13 cellular contexts compared by ENCODE assay signal in genomic region chr21:34534522-34534921, GRCh38. TPM values are rescaled to one million over a fixed set of nuclear protein-coding genes. Genes with fewer than 3 reads are reported as not detected.
DNase-seq lines count a peak whose midpoint lies in the region; ATAC-seq and TF ChIP-seq lines count a peak whose summit lies in the region.
"Had no signal": no experiment of that assay in that cellular context is flagged by ENCODE, and none has a peak within 500 bp of the region (broad histone marks: within the 10 kb centered on the region; RNA-seq: fewer than 3 reads in every experiment).

No MANE protein-coding gene starts in this region.

- no peak overlapping the region for H2BK15ac ChIP-seq in H9 (ENCODE audit: low read depth, low read length)

- H3K36me3 ChIP-seq in SJCRH30: no peaks in the 10 kb centered on the region

- no peak overlapping the region for H3K56ac ChIP-seq in H9 (ENCODE audit: insufficient read length, low read depth, low read length)

- TF ChIP-seq CTCF in GM13976 (IDR thresholded peaks at IDR 0.05; ENCODE audit: borderline replicate concordance, control extremely low read depth, extremely low read depth, insufficient read depth, missing control alignments) (no peak), H9 (conservative IDR thresholded peaks at IDR 0.05) (no peak)

- peaks cover 32% of the 10 kb centered on the region for H3K4me1 Mint-ChIP-seq in stimulated activated memory B cell treated with anti-CD40 and anti-IgM and Interleukin-4, amounts not matched to agents 10 μg/mL and 1 μg/mL and 100 μg/mL, for 72 hours
- H3K4me1 Mint-ChIP-seq in H9: peaks cover 10 to 11% of the 10 kb centered on the region in 2 experiments
- H3K4me1 Mint-ChIP-seq: activated CD4-positive, alpha-beta T cell treated with anti-CD3 and anti-CD28 coated beads, Interleukin-2, amount 10 ng/mL, durations not matched to agents 7 days and 5 days had no signal

- H3K79me1 ChIP-seq in H9 (ENCODE audit: insufficient read depth, low read depth, low read length, poor library complexity, severe bottlenecking): no peaks in the 10 kb centered on the region

- H2BK5ac ChIP-seq in H9 (ENCODE audit: insufficient read length, low read length): no peak overlapping the region

- no peaks in the 10 kb centered on the region for H3K27me3 ChIP-seq in SJCRH30
- no peaks in the 10 kb centered on the region for H3K27me3 ChIP-seq in H9 (ENCODE audit: insufficient read depth, low read length)

- H4K5ac ChIP-seq in H9 (ENCODE audit: insufficient read length, low read depth, low read length): no peak overlapping the region

- in situ Hi-C loops in GM13976 (cut with MboI; ENCODE audit: low sequenced_read_pairs, unreplicated experiment): no loop called here

- no peak overlapping the region for H3K14ac ChIP-seq in H9 (ENCODE audit: insufficient read depth, low read length)

- H3K23me2 ChIP-seq in H9 (ENCODE audit: insufficient read length, low read depth, low read length, poor library complexity, severe bottlenecking): no peaks in the 10 kb centered on the region

- no peaks in the 10 kb centered on the region for H3K79me2 ChIP-seq in H9 (ENCODE audit: insufficient read depth, low read length)

- H3K27me3 Mint-ChIP-seq in stimulated activated memory B cell treated with anti-CD40 and anti-IgM and Interleukin-4, amounts not matched to agents 10 μg/mL and 1 μg/mL and 100 μg/mL, for 72 hours: no peaks in the 10 kb centered on the region
- H3K27me3 Mint-ChIP-seq in H9 (ENCODE audit: low read depth): peaks cover 2% of the 10 kb centered on the region; the same call in 1 of the 2 replicates
- H3K27me3 Mint-ChIP-seq: activated CD4-positive, alpha-beta T cell treated with anti-CD3 and anti-CD28 coated beads, Interleukin-2, amount 10 ng/mL, durations not matched to agents 7 days and 5 days had no signal

- H2BK120ac ChIP-seq in H9 (ENCODE audit: low read depth, low read length, poor library complexity, severe bottlenecking): no peak overlapping the region

- H3K9me3 ChIP-seq in SJCRH30 (replicated peaks) (no peaks in the 10 kb centered on the region), H9 (ENCODE audit: control insufficient read depth, low read depth, low read length) (no peaks in the 10 kb centered on the region)

- no peak overlapping the region for H3K4ac ChIP-seq in H9 (ENCODE audit: low read depth, low read length)

- no peak overlapping the region for H3K18ac ChIP-seq in H9 (ENCODE audit: insufficient read length, low read depth, low read length)

- no peak overlapping the region for H2BK12ac ChIP-seq in H9 (ENCODE audit: insufficient read length, low read depth, low read length)

- H3K23ac ChIP-seq in H9 (ENCODE audit: insufficient read length, low read depth, low read length): no peak overlapping the region

- no CpG with 5 or more reads among the region's 4 CpGs for WGBS in H9 (ENCODE audit: extremely low coverage, insufficient read length, low lambda C conversion rate)

- H2AK5ac ChIP-seq in H9 (ENCODE audit: insufficient read length, low read length): no peak overlapping the region

- no peak overlapping the region for H3K4me2 ChIP-seq in H9 (ENCODE audit: insufficient read depth, insufficient read length, low read length)

- H3K27ac Mint-ChIP-seq in stimulated activated memory B cell treated with anti-CD40 and anti-IgM and Interleukin-4, amounts not matched to agents 10 μg/mL and 1 μg/mL and 100 μg/mL, for 72 hours: peak overlapping the region; percentile 90
- H3K27ac Mint-ChIP-seq in H9: no peak overlapping the region
- H3K27ac Mint-ChIP-seq: activated CD4-positive, alpha-beta T cell treated with anti-CD3 and anti-CD28 coated beads, Interleukin-2, amount 10 ng/mL, durations not matched to agents 7 days and 5 days had no signal

- H3K27ac ChIP-seq in SJCRH30 (no peak overlapping the region), H9 (ENCODE audit: insufficient read length, low read depth, low read length) (no peak overlapping the region)

- peak; percentile 55 for DNase-seq in GM13976 (ENCODE audit: low spot score)
- peak; percentile 23 to 39 for DNase-seq in SJCRH30
- peak; percentile 72 for DNase-seq in glomerular visceral epithelial cell (ENCODE audit: extremely low spot score)
- no peak for DNase-seq in H9
- DNase-seq in NCI-H446 (lab: John Stamatoyannopoulos, UW): no peak
- DNase-seq: activated CD4-positive, alpha-beta T cell treated with anti-CD3 and anti-CD28 coated beads, Interleukin-2, amount 10 ng/mL, durations not matched to agents 7 days and 5 days; DND-41; NCI-H2171; SHP77 treated with DMSO at 0.1 percent for 48 hours; stimulated activated CD4-positive, alpha-beta T cell treated with anti-CD3 and anti-CD28 coated beads, Interleukin-12 subunit alpha, Interleukin-12 subunit beta, amount 100 ng/mL, for 4 hours; stimulated activated naive CD4-positive, alpha-beta T cell had no signal

- H3K36me3 Mint-ChIP-seq in stimulated activated memory B cell treated with anti-CD40 and anti-IgM and Interleukin-4, amounts not matched to agents 10 μg/mL and 1 μg/mL and 100 μg/mL, for 72 hours: peaks cover 25% of the 10 kb centered on the region
- H3K36me3 Mint-ChIP-seq in H9 (ENCODE audit: insufficient read depth in 1 of 3, low read depth in 3 of 3): no peaks in the 10 kb centered on the region; a peak in 1 of 7 replicates

- H3K9me3 Mint-ChIP-seq in stimulated activated memory B cell treated with anti-CD40 and anti-IgM and Interleukin-4, amounts not matched to agents 10 μg/mL and 1 μg/mL and 100 μg/mL, for 72 hours: peaks cover 2% of the 10 kb centered on the region
- H3K9me3 Mint-ChIP-seq in H9: no peaks in the 10 kb centered on the region; a peak in 2 of 5 replicates
- H3K9me3 Mint-ChIP-seq: activated CD4-positive, alpha-beta T cell treated with anti-CD3 and anti-CD28 coated beads, Interleukin-2, amount 10 ng/mL, durations not matched to agents 7 days and 5 days had no signal

- peak; percentile 94 for ATAC-seq in stimulated activated memory B cell treated with anti-CD40 and anti-IgM and Interleukin-4, amounts not matched to agents 10 μg/mL and 1 μg/mL and 100 μg/mL, for 72 hours
- no peak for ATAC-seq in GM18498 (IDR thresholded peaks at IDR 0.05; ENCODE audit: unreplicated experiment)

- no peak overlapping the region for H2BK20ac ChIP-seq in H9 (ENCODE audit: low read depth, low read length, poor library complexity, severe bottlenecking)

- no peak overlapping the region for H3T11ph ChIP-seq in H9 (ENCODE audit: low read length)

- no peak overlapping the region for H3K9ac ChIP-seq in H9 (ENCODE audit: extremely low read depth, insufficient read length, low read length)

- H2AFZ ChIP-seq in H9 (ENCODE audit: low read length): no peak overlapping the region

- H3K4me3 ChIP-seq in SJCRH30: no peak overlapping the region

- H4K20me1 ChIP-seq in H9 (ENCODE audit: control insufficient read depth, insufficient read depth, insufficient read length): no peaks in the 10 kb centered on the region

- H4K91ac ChIP-seq in H9 (ENCODE audit: insufficient read length, low read depth, low read length): no peak overlapping the region

- peaks cover 5% of the 10 kb centered on the region; the same call in 1 of the 2 replicates for H3K4me1 ChIP-seq in SJCRH30
- peaks cover 2% of the 10 kb centered on the region; the same call in 1 of the 2 replicates for H3K4me1 ChIP-seq in H9 (ENCODE audit: insufficient read depth, low read length)

- peak overlapping the region; percentile 36 for H3K4me3 Mint-ChIP-seq in stimulated activated memory B cell treated with anti-CD40 and anti-IgM and Interleukin-4, amounts not matched to agents 10 μg/mL and 1 μg/mL and 100 μg/mL, for 72 hours
- no peak overlapping the region for H3K4me3 Mint-ChIP-seq in H9
- H3K4me3 Mint-ChIP-seq: activated CD4-positive, alpha-beta T cell treated with anti-CD3 and anti-CD28 coated beads, Interleukin-2, amount 10 ng/mL, durations not matched to agents 7 days and 5 days had no signal

- H4K8ac ChIP-seq in H9 (replicated peaks; ENCODE audit: insufficient read length, low read depth, low read length): no peak overlapping the region

RNA-seq across cellular contexts. Expression of gene KCNE1, which starts 22.5 kb away (rescaled TPM):
- total RNA-seq in SJCRH30 (2014; rRNA removed; shearing (Covaris generic)): 0.06 and 0.13 TPM in 2 replicates
- total RNA-seq in H9 (2021): 0.13 and 0.28 TPM in 2 replicates

Comparison
In these comparisons a context has a peak if more than half of its experiments do, and no peak if none do; other contexts are left out.
1. DNase-seq: peak in GM13976 (single experiment), SJCRH30 (2 of 2) and glomerular visceral epithelial cell (single experiment); none in H9 (single experiment) and NCI-H446 (0 of 2).